ENCODE assay signal across 8 cellular contexts in the genomic region with DNA sequence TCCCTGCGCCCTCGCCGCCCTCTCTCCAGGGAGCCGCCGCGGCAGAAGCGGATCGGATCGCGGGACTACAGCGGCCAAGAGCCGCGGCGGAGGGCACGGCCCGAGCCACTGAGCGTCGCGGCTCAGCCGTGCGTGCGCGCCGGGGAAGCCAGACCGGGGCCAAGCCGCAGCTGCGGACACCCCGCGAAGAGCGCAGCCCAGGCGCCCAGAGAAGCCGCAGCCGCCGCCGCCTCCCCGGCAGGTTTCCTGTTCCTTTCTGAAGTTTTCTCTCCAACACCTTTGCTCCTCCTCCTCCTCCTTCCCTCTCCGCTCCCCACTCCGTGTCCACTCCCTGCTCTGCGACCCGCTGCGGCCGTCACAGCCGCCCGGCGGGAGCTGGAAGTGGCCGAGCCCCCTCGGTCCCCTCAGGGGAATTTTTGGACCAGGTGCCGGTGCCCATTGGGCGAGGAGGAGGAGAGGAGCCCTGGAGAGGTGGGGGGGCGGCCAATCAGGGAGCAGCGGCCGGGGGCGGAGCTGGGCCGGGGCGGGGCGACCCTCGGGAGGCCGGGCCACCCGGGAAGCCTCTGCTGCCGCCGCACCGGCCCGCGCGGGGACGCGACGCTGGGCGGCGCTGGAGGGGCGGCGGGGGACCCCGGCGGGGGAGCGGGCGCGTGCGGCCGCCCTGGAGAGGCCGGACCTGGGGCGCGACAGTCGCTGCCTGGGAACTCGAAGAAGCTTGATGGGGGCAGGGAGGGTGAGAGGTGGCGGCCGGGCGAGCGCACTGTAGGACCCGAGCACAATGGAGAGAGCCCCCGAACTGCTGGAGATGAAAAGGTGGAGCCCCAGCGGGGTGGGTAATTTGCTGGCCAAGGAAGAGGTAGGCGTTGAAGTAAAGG. TPM values are rescaled to one million over a fixed set of nuclear protein-coding genes. Genes with fewer than 3 reads are reported as not detected.
DNase-seq lines count a peak whose midpoint lies in the region; ATAC-seq and TF ChIP-seq lines count a peak whose summit lies in the region.

ITPR2 (minus strand) TSS at position 378 of the 875 bp plus-strand sequence. CDS start 413 bp downstream, outside the sequence.

- ATAC-seq in GM19035 (IDR thresholded peaks at IDR 0.05; ENCODE audit: unreplicated experiment) (peak; percentile 74), HG03342 (IDR thresholded peaks at IDR 0.05; ENCODE audit: unreplicated experiment) (peak; percentile 70)

- CTCF ChIA-PET in BJ (lab: Yijun Ruan, JAX), result interaction anchor here (0.8 to 3.6 kb wide), 17 partner anchors 8 to 185 kb away, joined by 3 to 40 read pairs (median 4); no protein-coding TSS in a partner anchor

- H3K36me3 ChIP-seq in BJ (ENCODE audit: control insufficient read depth, insufficient read depth, low read length), result no peaks in the 10 kb centered on the region

- no peaks in the 10 kb centered on the region for H3K27me3 ChIP-seq in BJ (ENCODE audit: control insufficient read depth, insufficient read depth, low read length)

- no peak for TF ChIP-seq CTCF in BJ (IDR thresholded peaks at IDR 0.05; ENCODE audit: insufficient read depth, low read depth, low read length)
- TF ChIP-seq CTCF in coronary artery (IDR thresholded peaks at IDR 0.05), result no peak

- no peak for DNase-seq in BJ (ENCODE audit: low read depth)
- DNase-seq in NCI-H510A treated with DMSO at 0.1 percent for 48 hours (lab: John Stamatoyannopoulos, UW), result peak; percentile 90
- DNase-seq in activated CD4-positive, alpha-beta T cell treated with anti-CD3 and anti-CD28 coated beads for 48 hours, result peak; percentile 95
- peak; percentile 96 for DNase-seq in coronary artery (ENCODE audit: low spot score)
- DNase-seq in left kidney (ENCODE audit: low read depth, low spot score), result peak; percentile 99
- peak; percentile 90 for DNase-seq in stimulated activated CD4-positive, alpha-beta T cell treated with anti-CD3 and anti-CD28 coated beads, Interleukin-2, amount 100 ng/mL, for 4 hours (ENCODE audit: low read depth)

- H3K4me3 ChIP-seq in BJ (ENCODE audit: low read depth, low read length), result peak within 1 kb of the TSS; percentile 71
- peak within 1 kb of the TSS; percentile 88 for H3K4me3 ChIP-seq in coronary artery

- peak within 1 kb of the TSS; percentile 82 to 94 for H3K27ac ChIP-seq in coronary artery

- POLR2A ChIA-PET in BJ (lab: Charles Lee), result interaction anchor here (0.6 to 1.3 kb wide), 4 partner anchors 8 to 946 kb away, joined by 3 to 4 read pairs (median 3); no protein-coding TSS in a partner anchor

RNA-seq across cellular contexts. Expression of gene ITPR2, which starts in this region (rescaled TPM):
- 3.5 and 6.1 TPM in 2 replicates for polyA plus RNA-seq in BJ (2011; rRNA removed)
- 10.9 and 13.6 TPM in 2 replicates for polyA minus RNA-seq in BJ (2011; rRNA and poly(A)+ RNA removed)
